In the genomic region with DNA sequence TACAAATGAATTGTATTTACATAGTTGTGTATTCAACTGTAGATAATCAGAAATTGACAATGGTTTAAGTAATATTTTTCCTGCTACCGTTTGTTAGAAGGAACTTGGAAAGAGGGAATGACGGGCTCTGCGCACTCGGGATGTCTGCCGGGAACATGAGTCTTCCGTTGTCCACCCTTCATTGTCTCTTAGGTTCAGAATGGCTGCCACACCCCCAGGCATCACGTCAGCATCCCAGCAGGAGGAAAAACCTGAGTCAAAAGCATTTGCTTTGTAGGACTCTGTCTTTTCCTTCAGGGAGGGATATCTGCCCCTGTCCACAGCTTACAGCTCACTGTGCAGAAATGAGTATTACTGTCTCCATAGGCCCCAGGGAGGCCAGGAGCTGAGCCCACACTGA, we compare ENCODE assay signal across 28 cellular contexts.
A peak's percentile ranks its signal among the peaks of the same experiment; 100 is the strongest.
DNase-seq lines count a peak whose midpoint lies in the region; ATAC-seq, FAIRE-seq and TF ChIP-seq lines count a peak whose summit lies in the region.
"Had no signal": no experiment of that assay in that cellular context is flagged by ENCODE, and none has a peak within 500 bp of the region (broad histone marks: within the 10 kb centered on the region; RNA-seq: fewer than 3 reads in every experiment).

No MANE protein-coding gene starts in this region.

- H3K4me3 ChIP-seq in HEK293 (ENCODE audit: low read depth, low read length), result no peak overlapping the region
- H3K4me3 ChIP-seq in bronchial epithelial cell (ENCODE audit: low read depth, low read length), result no peak overlapping the region
- no peak overlapping the region for H3K4me3 ChIP-seq in neural progenitor cell
- H3K4me3 ChIP-seq: A549; BLaER1 treated with 17β-estradiol and CSF1 and Interleukin-3, amounts not matched to agents 10 nM and 100 nM; GM12878 had no signal

- no peak overlapping the region for H3K4me3 Mint-ChIP-seq in osteocyte (ENCODE audit: unreplicated experiment)
- H3K4me3 Mint-ChIP-seq in neural progenitor cell, result no peak overlapping the region
- H3K4me3 Mint-ChIP-seq: B cell; CD4-positive, alpha-beta memory T cell; CD4-positive, CD25-positive, alpha-beta regulatory T cell; CD8-positive, alpha-beta memory T cell had no signal

- TF ChIP-seq POLR2A in GM18505 (IDR thresholded peaks at IDR 0.05; ENCODE audit: borderline replicate concordance, extremely low read depth, insufficient read depth, insufficient read length), result no peak

- no peaks in the 10 kb centered on the region for H3K9me3 ChIP-seq in HEK293 (ENCODE audit: control insufficient read depth, insufficient read depth, low read depth, low read length)
- H3K9me3 ChIP-seq in neural progenitor cell (ENCODE audit: low read depth), result no peaks in the 10 kb centered on the region
- H3K9me3 ChIP-seq: A549 had no signal

- POLR2A ChIA-PET in HEK293 (lab: Yijun Ruan, JAX), result no interaction called here

- H3K36me3 ChIP-seq in HEK293 (ENCODE audit: control insufficient read depth in 2 of 2, insufficient read depth in 1 of 2, low read length in 2 of 2) (no peaks in the 10 kb centered on the region), bronchial epithelial cell (ENCODE audit: control insufficient read depth, insufficient read depth, low read length) (no peaks in the 10 kb centered on the region), neural progenitor cell (no peaks in the 10 kb centered on the region)
- H3K36me3 ChIP-seq: BLaER1 treated with 17β-estradiol and CSF1 and Interleukin-3, amounts not matched to agents 10 nM and 100 nM had no signal

- H2AFZ ChIP-seq in neural progenitor cell (replicated peaks), result no peak overlapping the region

- H3K4me1 ChIP-seq in HEK293 (ENCODE audit: control insufficient read depth, insufficient read depth, low read length) (no peaks in the 10 kb centered on the region), neural progenitor cell (no peaks in the 10 kb centered on the region)
- H3K4me1 ChIP-seq: A549; BLaER1 treated with 17β-estradiol and CSF1 and Interleukin-3, amounts not matched to agents 10 nM and 100 nM had no signal

- ATAC-seq in GM18505 (IDR thresholded peaks at IDR 0.05; ENCODE audit: unreplicated experiment), result no peak
- ATAC-seq in GM18498 (IDR thresholded peaks at IDR 0.05; ENCODE audit: unreplicated experiment), result no peak
- ATAC-seq: A549, GM12878 had no signal

- H3F3A ChIP-seq in neural progenitor cell (ENCODE audit: low read depth), result no peaks in the 10 kb centered on the region

- H3K27ac ChIP-seq in HEK293 (ENCODE audit: extremely low read depth, low read depth, low read length) (no peak overlapping the region), neural progenitor cell (no peak overlapping the region)
- H3K27ac ChIP-seq: 22Rv1; A549; BLaER1 treated with 17β-estradiol and CSF1 and Interleukin-3, amounts not matched to agents 10 nM and 100 nM; C4-2B had no signal

- H3K9me3 Mint-ChIP-seq in osteocyte (ENCODE audit: unreplicated experiment) (no peaks in the 10 kb centered on the region), neural progenitor cell (no peaks in the 10 kb centered on the region)
- H3K9me3 Mint-ChIP-seq: CD8-positive, alpha-beta memory T cell had no signal

- H3K36me3 Mint-ChIP-seq in osteocyte (ENCODE audit: unreplicated experiment), result no peaks in the 10 kb centered on the region
- H3K36me3 Mint-ChIP-seq in neural progenitor cell, result no peaks in the 10 kb centered on the region
- H3K36me3 Mint-ChIP-seq: CD4-positive, alpha-beta memory T cell; CD4-positive, CD25-positive, alpha-beta regulatory T cell had no signal

- no peak for TF ChIP-seq CTCF in HEK293 (tag by site-specific recombination; IDR thresholded peaks at IDR 0.05)
- no peak for TF ChIP-seq CTCF in bronchial epithelial cell (IDR thresholded peaks at IDR 0.05; ENCODE audit: insufficient read depth, low read length, severe bottlenecking)
- TF ChIP-seq CTCF in osteocyte (IDR thresholded peaks at IDR 0.05), result no peak
- TF ChIP-seq CTCF in neural progenitor cell (IDR thresholded peaks at IDR 0.05), result no peak

- CTCF ChIA-PET in HEK293 (lab: Yijun Ruan, JAX), result interaction anchor here (0.6 kb wide), 1 partner anchor 590 kb away, joined by 3 read pairs; no protein-coding TSS in a partner anchor

- FAIRE-seq in bronchial epithelial cell (lab: Jason Lieb, UNC), result peak; percentile 18
- FAIRE-seq: A549, GM12878, GM12892, GM18507 had no signal

- DNase-seq in bronchial epithelial cell (ENCODE audit: low read depth), result no peak
- peak; percentile 12 for DNase-seq in islet precursor cell
- peak; percentile 56 for DNase-seq in osteocyte (ENCODE audit: extremely low spot score, unreplicated experiment)
- DNase-seq in mucosa of gallbladder (ENCODE audit: low spot score), result no peak
- DNase-seq in neural progenitor cell (ENCODE audit: low spot score), result no peak
- DNase-seq: AML-193; CD4-positive, alpha-beta memory T cell; CD4-positive, CD25-positive, alpha-beta regulatory T cell; CD8-positive, alpha-beta memory T cell; COR-L47; DMS 273 treated with DMSO at 0.1 percent for 48 hours; DMS153; DMS53; DMS79; DND-41; EL; GDM1 had no signal

- no peak overlapping the region for H3K9ac ChIP-seq in neural progenitor cell
- H3K9ac ChIP-seq: BLaER1 treated with 17β-estradiol and CSF1 and Interleukin-3, amounts not matched to agents 10 nM and 100 nM had no signal

- peaks cover 24% of the 10 kb centered on the region for H3K27me3 Mint-ChIP-seq in osteocyte (ENCODE audit: unreplicated experiment)
- peaks cover 2% of the 10 kb centered on the region for H3K27me3 Mint-ChIP-seq in neural progenitor cell (ENCODE audit: insufficient read depth, low read depth)
- H3K27me3 Mint-ChIP-seq: B cell had no signal

- no peak overlapping the region for H3K4me2 ChIP-seq in neural progenitor cell
- H3K4me2 ChIP-seq: A549; BLaER1 treated with 17β-estradiol and CSF1 and Interleukin-3, amounts not matched to agents 10 nM and 100 nM had no signal

- no peaks in the 10 kb centered on the region for H4K20me1 ChIP-seq in neural progenitor cell (ENCODE audit: low read depth)
- H4K20me1 ChIP-seq: BLaER1 treated with 17β-estradiol and CSF1 and Interleukin-3, amounts not matched to agents 10 nM and 100 nM had no signal

- H3K27ac Mint-ChIP-seq in osteocyte (ENCODE audit: unreplicated experiment) (no peak overlapping the region), neural progenitor cell (no peak overlapping the region)
- H3K27ac Mint-ChIP-seq: B cell; CD4-positive, alpha-beta memory T cell; CD4-positive, CD25-positive, alpha-beta regulatory T cell had no signal

- H3K79me2 ChIP-seq in neural progenitor cell (ENCODE audit: low read depth), result no peaks in the 10 kb centered on the region

- H3K4me1 Mint-ChIP-seq in osteocyte (ENCODE audit: unreplicated experiment) (no peaks in the 10 kb centered on the region), neural progenitor cell (no peaks in the 10 kb centered on the region)
- H3K4me1 Mint-ChIP-seq: B cell; CD4-positive, alpha-beta memory T cell; CD4-positive, CD25-positive, alpha-beta regulatory T cell; CD8-positive, alpha-beta memory T cell had no signal

- H3K27me3 ChIP-seq in bronchial epithelial cell (ENCODE audit: control insufficient read depth, insufficient read depth, low read length) (no peaks in the 10 kb centered on the region), neural progenitor cell (no peaks in the 10 kb centered on the region)
- H3K27me3 ChIP-seq: BLaER1 treated with 17β-estradiol and CSF1 and Interleukin-3, amounts not matched to agents 10 nM and 100 nM had no signal

TF ChIP-seq in HEK293, 187 proteins besides CTCF, POLR2A, EP300 and RAD21:
- peak; percentile 63 for TF ChIP-seq SETDB1 (IDR thresholded peaks at IDR 0.05; ENCODE audit: insufficient read length, low read length)
- TF ChIP-seq ZNF558 (tag by site-specific recombination; IDR thresholded peaks at IDR 0.05), result no peak

Comparison
In these comparisons a context has a peak if more than half of its experiments do, and no peak if none do; other contexts are left out.
1. DNase-seq: peak in islet precursor cell (single experiment) and osteocyte (single experiment); none in bronchial epithelial cell (single experiment), mucosa of gallbladder (single experiment) and neural progenitor cell (single experiment).